In genomic region chr4:145446184-145446583, GRCh38 we compare ENCODE assay signal across 22 cellular contexts. TPM values are rescaled to one million over a fixed set of nuclear protein-coding genes. Genes with fewer than 3 reads are reported as not detected.
DNase-seq lines count a peak whose midpoint lies in the region; ATAC-seq, FAIRE-seq and TF ChIP-seq lines count a peak whose summit lies in the region.
"Had no signal": no experiment of that assay in that cellular context is flagged by ENCODE, and none has a peak within 500 bp of the region (broad histone marks: within the 10 kb centered on the region; RNA-seq: fewer than 3 reads in every experiment).

No MANE protein-coding gene starts in this region.

- CTCF ChIA-PET in GM12878 (lab: Yijun Ruan, JAX) (interaction anchor here (1.0 to 1.2 kb wide), 2 partner anchors 19 to 28 kb away, joined by 3 read pairs; no protein-coding TSS in a partner anchor), PC-3 (lab: Charles Lee) (no interaction called here)

- H3K4me1 ChIP-seq in GM12878 (ENCODE audit: control insufficient read depth, insufficient read depth, low read length): no peaks in the 10 kb centered on the region
- no peaks in the 10 kb centered on the region; the same call in 1 of the 2 replicates for H3K4me1 ChIP-seq in BE2C
- no peaks in the 10 kb centered on the region for H3K4me1 ChIP-seq in PC-3 (ENCODE audit: insufficient read depth, low read length)
- H3K4me1 ChIP-seq: BLaER1, heart right ventricle, upper lobe of right lung had no signal

- H3F3A ChIP-seq in PC-3 (ENCODE audit: low read length, unreplicated experiment): no peaks in the 10 kb centered on the region

- in situ Hi-C loops in GM12878 (cut with MboI): no loop called here

- POLR2A ChIA-PET in GM12878 (lab: Charles Lee): no interaction called here
- POLR2A ChIA-PET in PC-3 (lab: Charles Lee; ENCODE audit: unreplicated experiment): no interaction called here

- H4K20me1 ChIP-seq in GM12878 (ENCODE audit: control insufficient read depth, insufficient read depth) (no peaks in the 10 kb centered on the region), PC-3 (ENCODE audit: low read length) (no peaks in the 10 kb centered on the region)
- H4K20me1 ChIP-seq: BLaER1 had no signal

- FAIRE-seq in GM19239 (lab: Jason Lieb, UNC) (peak; percentile 87), GM12878 (lab: Jason Lieb, UNC) (no peak)

- TF ChIP-seq RAD21 in GM12878 (IDR thresholded peaks at IDR 0.05; ENCODE audit: insufficient read depth, low read depth, low read length): no peak

- DNase-seq in GM19239 (ENCODE audit: insufficient read length, low spot score) (peak; percentile 10), GM12878 (ENCODE audit: low read depth, low spot score) (peak; percentile 5), NCI-H128 (lab: John Stamatoyannopoulos, UW; ENCODE audit: unreplicated experiment) (no peak), DMS 273 treated with DMSO at 0.1 percent for 48 hours (lab: John Stamatoyannopoulos, UW) (no peak), BE2C (no peak), PC-3 (no peak)
- DNase-seq: activated effector memory CD4-positive, alpha-beta T cell treated with Interleukin-2 at 50 U/mL for 16 hours; amygdala; effector memory CD8-positive, alpha-beta T cell; heart right ventricle; islet precursor cell; KG1; NCI-H1092; NCI-H345; stimulated activated CD4-positive, alpha-beta T cell treated with anti-CD3 and anti-CD28 coated beads, Interleukin-12 subunit alpha, Interleukin-12 subunit beta, amount 100 ng/mL, for 4 hours; stimulated activated naive CD4-positive, alpha-beta T cell treated with Interleukin-2 at 50 U/mL for 16 hours; upper lobe of right lung had no signal

- no peaks in the 10 kb centered on the region for H3K9me2 ChIP-seq in PC-3 (replicated peaks; ENCODE audit: low read length)

- no peak for TF ChIP-seq EP300 in GM12878 (IDR thresholded peaks at IDR 0.05; ENCODE audit: borderline replicate concordance in 1 of 2, control insufficient read depth in 1 of 2, low read depth in 2 of 2, low read length in 2 of 2)

- BruUV-seq in GM12878 (replicated peaks; lab: Mats Ljungman, UMichigan) (no TSS peak), PC-3 (replicated peaks; lab: Mats Ljungman, UMichigan) (no TSS peak)

- RAD21 ChIA-PET in GM12878 (lab: Charles Lee; ENCODE audit: unreplicated experiment): no interaction called here

- H3K9ac ChIP-seq in GM12878 (ENCODE audit: control insufficient read depth, insufficient read depth, low read length) (no peak overlapping the region), PC-3 (ENCODE audit: low read length) (no peak overlapping the region)
- H3K9ac ChIP-seq: BLaER1 had no signal

- H3K36me3 ChIP-seq in GM12878 (ENCODE audit: control insufficient read depth in 2 of 2, insufficient read depth in 2 of 2, low read length in 1 of 2) (no peaks in the 10 kb centered on the region), BE2C (no peaks in the 10 kb centered on the region), PC-3 (ENCODE audit: low read depth, low read length) (no peaks in the 10 kb centered on the region)
- H3K36me3 ChIP-seq: BLaER1, heart right ventricle, upper lobe of right lung had no signal

- SMC1A ChIA-PET in GM12878 (lab: Charles Lee; ENCODE audit: uncharacterized antibody, unreplicated experiment): interaction anchor here (0.5 to 1.3 kb wide), 3 partner anchors 163 to 778 kb away, joined by 3 read pairs; no protein-coding TSS in a partner anchor

- no peaks in the 10 kb centered on the region for H3K27me3 ChIP-seq in GM12878 (replicated peaks in 1 of 2; ENCODE audit: control insufficient read depth in 2 of 2, insufficient read depth in 2 of 2, low read length in 1 of 2)
- peaks cover 10% of the 10 kb centered on the region for H3K27me3 ChIP-seq in BE2C
- H3K27me3 ChIP-seq in PC-3 (ENCODE audit: low read length): no peaks in the 10 kb centered on the region
- H3K27me3 ChIP-seq: BLaER1, heart right ventricle, upper lobe of right lung had no signal

- 0% methylated on average over 1 of the region's 1 CpG for WGBS in GM12878 (ENCODE audit: insufficient coverage, insufficient replicate concordance, low lambda C conversion rate, missing lambda C conversion rate)

- no peaks in the 10 kb centered on the region for H3K79me2 ChIP-seq in GM12878 (ENCODE audit: control insufficient read depth, insufficient read depth, low read length)
- H3K79me2 ChIP-seq in PC-3 (ENCODE audit: low read length): no peaks in the 10 kb centered on the region

- no peak overlapping the region for H3K4me3 ChIP-seq in GM12878
- H3K4me3 ChIP-seq in BE2C (ENCODE audit: low read depth, low read length): no peak overlapping the region
- H3K4me3 ChIP-seq in PC-3 (ENCODE audit: low read length): no peak overlapping the region
- H3K4me3 ChIP-seq: BLaER1, heart right ventricle, upper lobe of right lung had no signal

- ATAC-seq in HG02588 (IDR thresholded peaks at IDR 0.05; ENCODE audit: unreplicated experiment) (peak; percentile 88), HG03139 (IDR thresholded peaks at IDR 0.05; ENCODE audit: unreplicated experiment) (peak; percentile 88), GM12878 (no peak), PC-3 (no peak)
- ATAC-seq: activated CD4-positive, CD25-positive, alpha-beta regulatory T cell treated with anti-CD3 and anti-CD28 coated beads, Interleukin-2, amount 50 U/mL, for 24 hours; effector memory CD8-positive, alpha-beta T cell; heart right ventricle; Right ventricle myocardium inferior; upper lobe of right lung had no signal

- H3K9me3 ChIP-seq in GM12878 (replicated peaks; ENCODE audit: control insufficient read depth, insufficient read depth, low read length) (no peaks in the 10 kb centered on the region; the same call in 2 of the 3 replicates), BE2C (0 out of 2 replicates have a peak, but pooled peaks cover 3% of the 10 kb centered on the region), PC-3 (ENCODE audit: low read length) (no peaks in the 10 kb centered on the region)
- H3K9me3 ChIP-seq: BLaER1, upper lobe of right lung had no signal

- TF ChIP-seq CTCF in GM12878 (IDR thresholded peaks at IDR 0.05 in 2 of 3, conservative IDR thresholded peaks at IDR 0.05 in 1 of 3; ENCODE audit: control insufficient read depth in 2 of 3, extremely low read depth in 1 of 3, insufficient read depth in 1 of 3, low read depth in 3 of 3, low read length in 3 of 3) (no peak), BE2C (IDR thresholded peaks at IDR 0.05; ENCODE audit: low read depth, low read length) (no peak), PC-3 (conservative IDR thresholded peaks at IDR 0.05; ENCODE audit: low read depth, low read length) (no peak)

- intact Hi-C loops in GM12878 (cut with micrococcal nuclease; ENCODE audit: unreplicated experiment): no loop called here
- intact Hi-C loops in PC-3 (cut with micrococcal nuclease): no loop called here

- no peak overlapping the region for H3K27ac ChIP-seq in GM12878 (ENCODE audit: control insufficient read depth, insufficient read depth)
- no peak overlapping the region for H3K27ac ChIP-seq in PC-3 (ENCODE audit: low read length)
- H3K27ac ChIP-seq: BLaER1, heart right ventricle, upper lobe of right lung had no signal

- TF ChIP-seq POLR2A in GM12878 (IDR thresholded peaks at IDR 0.05; ENCODE audit: low read depth, low read length): no peak

- H3K4me2 ChIP-seq in GM12878 (ENCODE audit: control insufficient read depth, insufficient read depth): no peak overlapping the region
- H3K4me2 ChIP-seq in PC-3 (ENCODE audit: low read length): no peak overlapping the region
- H3K4me2 ChIP-seq: BLaER1 had no signal

- H2AFZ ChIP-seq in GM12878 (ENCODE audit: control insufficient read depth, low read depth, low read length) (no peak overlapping the region), PC-3 (ENCODE audit: low read length) (no peak overlapping the region)

TF ChIP-seq in GM12878, 131 proteins besides CTCF, POLR2A, EP300 and RAD21 (continues in another document):
- no peak for TF ChIP-seq USF1 (IDR thresholded peaks at IDR 0.05; ENCODE audit: borderline replicate concordance, extremely low read length, insufficient read depth, low read depth, low read length)
- TF ChIP-seq CEBPB (IDR thresholded peaks at IDR 0.05; ENCODE audit: borderline replicate concordance in 1 of 2, low read depth in 2 of 2, low read length in 2 of 2): no peak
- no peak for TF ChIP-seq PAX8 (IDR thresholded peaks at IDR 0.05)
- no peak for TF ChIP-seq BRCA1 (IDR thresholded peaks at IDR 0.05; ENCODE audit: low read depth, low read length)

RNA-seq across cellular contexts. Expression of gene SMAD1, which starts 35.5 kb away (rescaled TPM):
- total RNA-seq in GM12878 (2013; cell fraction: nucleolus; rRNA removed): 2.0 and 2.4 TPM in 2 replicates
- 12.4 and 19.9 TPM in 2 replicates for total RNA-seq in GM12878 (2014; rRNA removed)
- 14.5 and 16.5 TPM in 2 replicates for total RNA-seq in GM12878 (2014; rRNA removed; fragmentation: Illumina TruSeq; extraction: Trizol)
- 13.5 and 13.8 TPM in 2 replicates for total RNA-seq in GM12878 (2021)
- 5.1 TPM for polyA plus RNA-seq in GM12878 (2011; ENCODE audit: low read depth)
- polyA plus RNA-seq in GM12878 (2011; rRNA removed): 0.23 and 0.29 TPM in 2 replicates
- polyA plus RNA-seq in GM12878 (2011; cell fraction: cytosol; rRNA removed): 0.17 and 0.22 TPM in 2 replicates
- polyA plus RNA-seq in GM12878 (2011; cell fraction: nucleus; rRNA removed): 0.16 and 0.59 TPM in 2 replicates
- 6.6 and 8.3 TPM in 2 replicates for polyA plus RNA-seq in GM12878 (2012)
- 17.5 and 20.5 TPM in 2 replicates for polyA plus RNA-seq in GM12878 (2014; fragmentation: Illumina TruSeq; extraction: Trizol)
- polyA plus RNA-seq in GM12878 (2014; fragmentation: Nextera tagmentation; extraction: Ambion mirVana): 10 to 100 TPM in 1 of 2 experiments, 1 to 10 TPM in 1; 7.8 to 11.6 TPM
- polyA plus RNA-seq in GM12878 (2014; rRNA removed): 10.6 and 13.4 TPM in 2 replicates
- polyA plus RNA-seq in GM12878 (2016; fragmentation: Nextera tagmentation; extraction: Ambion mirVana): 10 to 100 TPM; 16.1 to 17.0 TPM
- 1.1 TPM in 1 of 2 replicates, not detected in the other for polyA minus RNA-seq in GM12878 (2011; rRNA and poly(A)+ RNA removed)
- polyA minus RNA-seq in GM12878 (2011; cell fraction: cytosol; rRNA and poly(A)+ RNA removed): 0.73 TPM in 1 of 2 replicates, not detected in the other
- polyA minus RNA-seq in GM12878 (2011; cell fraction: nucleus; rRNA and poly(A)+ RNA removed): not detected in 2 replicates
- 14.4 TPM for polyA plus RNA-seq in BE2C (2012; ENCODE audit: insufficient read depth, insufficient read length, low read depth)
- total RNA-seq in PC-3 (2014; rRNA removed): 13.3 and 14.8 TPM in 2 replicates

Comparison
In these comparisons a context has a peak if more than half of its experiments do, and no peak if none do; other contexts are left out.
1. DNase-seq: peak in GM19239 (single experiment) and GM12878 (single experiment); none in NCI-H128 (single experiment), DMS 273 treated with DMSO at 0.1 percent for 48 hours (single experiment), BE2C (single experiment) and PC-3 (single experiment).
2. ATAC-seq: peak in HG02588 (single experiment) and HG03139 (single experiment); none in GM12878 (single experiment) and PC-3 (single experiment).